ENCODE assay signal across 16 cellular contexts in genomic region chr11:99781074-99781473, GRCh38.
A peak's percentile ranks its signal among the peaks of the same experiment; 100 is the strongest.
DNase-seq lines count a peak whose midpoint lies in the region; TF ChIP-seq lines count a peak whose summit lies in the region.
"Had no signal": no experiment of that assay in that cellular context is flagged by ENCODE, and none has a peak within 500 bp of the region (broad histone marks: within the 10 kb centered on the region; RNA-seq: fewer than 3 reads in every experiment).

No MANE protein-coding gene starts in this region.

- no peak for TF ChIP-seq CTCF in fibroblast of pulmonary artery (IDR thresholded peaks at IDR 0.05; ENCODE audit: low read length, missing control alignments)

- no peak overlapping the region for H3K4me3 ChIP-seq in fibroblast of pulmonary artery (replicated peaks; ENCODE audit: low read depth, low read length)
- H3K4me3 ChIP-seq: GM23248, SJSA1 had no signal

- DNase-seq in HS-5 (ENCODE audit: low read depth) (peak; percentile 4), LHCN-M2 (ENCODE audit: low read depth) (peak; percentile 77), OCI-M1 (lab: John Stamatoyannopoulos, UW) (peak; percentile 26), fibroblast of pulmonary artery (ENCODE audit: low read depth) (peak; percentile 18), superior temporal gyrus (ENCODE audit: extremely low spot score) (no peak), GM19240 (ENCODE audit: insufficient read length, low spot score) (no peak), NK-92 (lab: John Stamatoyannopoulos, UW; ENCODE audit: unreplicated experiment) (no peak)
- DNase-seq: ACHN; CD4-positive, CD25-positive, alpha-beta regulatory T cell; DMS79; GM23248; Karpas-422; NCI-H1436 treated with DMSO at 0.1 percent for 48 hours; NCI-H226; PC-3 had no signal

Comparison
In these comparisons a context has a peak if more than half of its experiments do, and no peak if none do; other contexts are left out.
1. DNase-seq: peak in HS-5 (single experiment), LHCN-M2 (single experiment), OCI-M1 (single experiment) and fibroblast of pulmonary artery (single experiment); none in superior temporal gyrus (single experiment), GM19240 (single experiment) and NK-92 (single experiment).